In the genomic region with DNA sequence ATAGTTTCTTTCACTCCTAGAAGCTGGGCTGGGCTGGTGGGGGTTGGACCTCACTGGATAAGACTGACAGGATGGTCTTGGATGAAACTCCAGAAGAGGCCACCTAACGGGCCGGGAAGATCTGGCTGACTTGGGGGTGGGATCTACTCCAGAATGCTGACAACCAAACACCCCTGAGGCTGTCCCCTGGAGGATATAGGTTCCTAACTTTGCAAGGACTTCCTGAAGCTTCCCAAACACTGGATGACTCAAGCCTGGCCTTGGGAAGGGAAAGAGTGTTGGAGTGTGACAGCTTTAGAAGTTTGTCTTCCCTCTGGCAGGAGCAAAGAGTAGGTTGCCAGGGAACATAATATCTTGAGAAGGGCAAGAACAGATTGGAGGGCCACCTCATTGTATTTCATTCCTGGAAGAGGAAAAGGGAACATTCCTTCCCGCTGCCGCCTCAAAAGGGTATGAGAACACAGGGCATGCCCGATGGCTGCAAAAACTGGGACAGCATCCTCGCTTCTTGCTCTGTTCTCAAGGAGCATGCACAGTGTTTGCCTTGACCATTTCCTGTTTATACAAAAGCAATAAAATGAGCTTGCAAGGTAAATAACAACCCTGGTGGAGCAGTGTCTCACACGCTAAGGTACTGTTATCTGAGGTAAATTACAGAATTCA, we compare ENCODE assay signal across 12 cellular contexts. TPM values are rescaled to one million over a fixed set of nuclear protein-coding genes. Genes with fewer than 3 reads are reported as not detected.
A peak's percentile ranks its signal among the peaks of the same experiment; 100 is the strongest.
DNase-seq lines count a peak whose midpoint lies in the region; ATAC-seq, FAIRE-seq and TF ChIP-seq lines count a peak whose summit lies in the region.
"Had no signal": no experiment of that assay in that cellular context is flagged by ENCODE, and none has a peak within 500 bp of the region (broad histone marks: within the 10 kb centered on the region; RNA-seq: fewer than 3 reads in every experiment).

No MANE protein-coding gene starts in this region.

- H2BK20ac ChIP-seq in IMR-90 (ENCODE audit: low read depth, low read length) = peak overlapping the region; percentile 79

- H4K20me1 ChIP-seq in IMR-90 (ENCODE audit: insufficient read depth, low read length) (no peaks in the 10 kb centered on the region; the same call in 1 of the 2 replicates), K562 (replicated peaks; ENCODE audit: control insufficient read depth, insufficient read depth, low read length) (no peaks in the 10 kb centered on the region)

- H3K4me2 ChIP-seq in IMR-90 (ENCODE audit: low read depth, low read length) (peak overlapping the region; percentile 27), K562 (ENCODE audit: insufficient read depth, low read length) (no peak overlapping the region)

- POLR2A ChIA-PET in IMR-90 (lab: Charles Lee; ENCODE audit: unreplicated experiment) = interaction anchor here (0.5 to 0.7 kb wide), 4 partner anchors 10 to 300 kb away, joined by 3 to 5 read pairs (median 4); no protein-coding TSS in a partner anchor
- POLR2A ChIA-PET in K562 (lab: Yijun Ruan, JAX) = interaction anchor here (0.5 to 0.6 kb wide), 2 partner anchors 79 to 468 kb away, joined by 3 read pairs; partner anchors contain the start of gene COG8

- H3K79me2 ChIP-seq in K562 (ENCODE audit: control insufficient read depth, insufficient read depth, low read length) = no peaks in the 10 kb centered on the region

- TF ChIP-seq RAD21 in IMR-90 (IDR thresholded peaks at IDR 0.05; ENCODE audit: low read length) (no peak), K562 (CRISPR knock-in tag; conservative IDR thresholded peaks at IDR 0.05 in 1 of 2, IDR thresholded peaks at IDR 0.05 in 1 of 2) (no peak)

- peak overlapping the region; percentile 19; the same call in 1 of the 2 replicates for H4K5ac ChIP-seq in IMR-90 (ENCODE audit: low read depth, low read length)

- no peaks in the 10 kb centered on the region for H3K79me1 ChIP-seq in IMR-90 (ENCODE audit: low read depth in 1 of 2, low read length in 2 of 2)

- peak overlapping the region; percentile 62 for H2BK120ac ChIP-seq in IMR-90 (ENCODE audit: low read depth, low read length)

- H4K8ac ChIP-seq in IMR-90 (ENCODE audit: low read depth in 2 of 2, low read length in 2 of 2) = peak overlapping the region in 1 of 2 experiments; percentile 24; a peak in 2 of 4 replicates

- H3K9ac ChIP-seq in IMR-90 (ENCODE audit: low read depth, low read length) (no peak overlapping the region), K562 (ENCODE audit: insufficient read depth in 1 of 2, low read depth in 2 of 2, low read length in 2 of 2) (peak overlapping the region in 1 of 2 experiments; percentile 1; a peak in 1 of 4 replicates)

- H3K23ac ChIP-seq in IMR-90 (ENCODE audit: low read depth, low read length) = peak overlapping the region; percentile 82; the same call in 1 of the 2 replicates

- peak overlapping the region; percentile 20; the same call in 1 of the 3 replicates for H2BK15ac ChIP-seq in IMR-90 (ENCODE audit: low read depth, low read length)

- dilution Hi-C loops in IMR-90 (cut with HindIII; ENCODE audit: low sequenced_read_pairs, unreplicated experiment) = no loop called here

- peak overlapping the region; percentile 26; the same call in 1 of the 2 replicates for H3K56ac ChIP-seq in IMR-90 (ENCODE audit: extremely low read depth, insufficient read depth, low read length)

- intact Hi-C loops in IMR-90 (cut with micrococcal nuclease) = no loop called here
- intact Hi-C loops in K562 (cut with micrococcal nuclease) = no loop called here
- intact Hi-C loops in lower leg skin (cut with DNase I; ENCODE audit: low total_unique reads) = no loop called here

- H3K36me3 ChIP-seq in IMR-90 (ENCODE audit: control insufficient read depth, insufficient read depth, low read length) = no peaks in the 10 kb centered on the region
- no peaks in the 10 kb centered on the region for H3K36me3 ChIP-seq in K562 (ENCODE audit: control insufficient read depth, insufficient read depth, low read length)
- H3K36me3 ChIP-seq in MG63 = no peaks in the 10 kb centered on the region

- in situ Hi-C loops in IMR-90 (cut with MboI; ENCODE audit: low sequenced_read_pairs) = no loop called here
- in situ Hi-C loops in K562 (cut with MboI) = no loop called here

- TF ChIP-seq CTCF in IMR-90 (conservative IDR thresholded peaks at IDR 0.05; ENCODE audit: low read depth, low read length) (no peak), K562 (IDR thresholded peaks at IDR 0.05 in 2 of 3, conservative IDR thresholded peaks at IDR 0.05 in 1 of 3; ENCODE audit: insufficient read depth in 2 of 3, low read depth in 1 of 3, low read length in 3 of 3) (no peak), lower leg skin (IDR thresholded peaks at IDR 0.05) (no peak)

- no TSS peak for BruUV-seq in IMR-90 (replicated peaks; lab: Mats Ljungman, UMichigan)
- BruUV-seq in K562 (replicated peaks; lab: Mats Ljungman, UMichigan) = no TSS peak

- peak overlapping the region; percentile 81 for H3K14ac ChIP-seq in IMR-90 (replicated peaks; ENCODE audit: low read depth, low read length)

- no peak overlapping the region for H2AK9ac ChIP-seq in IMR-90 (replicated peaks; ENCODE audit: low read depth, low read length, poor library complexity)

- peaks cover 6% of the 10 kb centered on the region for H3K4me1 ChIP-seq in IMR-90 (ENCODE audit: control insufficient read depth, insufficient read depth, low read length)
- H3K4me1 ChIP-seq in K562 (replicated peaks in 1 of 2; ENCODE audit: control insufficient read depth in 2 of 2, insufficient read depth in 2 of 2, low read length in 2 of 2) = no peaks in the 10 kb centered on the region; a peak in 1 of 5 replicates

- peak overlapping the region; percentile 49; the same call in 1 of the 2 replicates for H4K91ac ChIP-seq in IMR-90 (ENCODE audit: insufficient read depth, low read depth, low read length)

- H3K9me1 ChIP-seq in IMR-90 (ENCODE audit: insufficient read depth, low read length) (peaks cover 4% of the 10 kb centered on the region; the same call in 1 of the 2 replicates), K562 (ENCODE audit: control insufficient read depth, insufficient read depth, low read length) (no peaks in the 10 kb centered on the region)

- TF ChIP-seq EP300 in K562 (IDR thresholded peaks at IDR 0.05; ENCODE audit: low read length) = no peak

- 25% methylated on average over 3 of the region's 7 CpGs; no CpG with 5 or more reads in 1 of the 2 experiments for WGBS in IMR-90 (ENCODE audit: extremely low coverage in 2 of 2, insufficient read length in 1 of 2), 2 experiments
- 42% methylated on average over 7 of the region's 7 CpGs for whole genome bisulfite sequencing in K562 (ENCODE audit: insufficient coverage, low coverage, missing lambda C conversion rate)
- WGBS in lower leg skin, 2 donors = 49 to 55% methylated on average over 7 of the region's 7 CpGs

- H3K9me3 ChIP-seq in IMR-90 (ENCODE audit: control insufficient read depth, insufficient read depth, low read length) = no peaks in the 10 kb centered on the region
- H3K9me3 ChIP-seq in K562 (replicated peaks; ENCODE audit: control insufficient read depth, insufficient read depth, low read depth, low read length) = no peaks in the 10 kb centered on the region
- H3K9me3 ChIP-seq in MG63 = no peaks in the 10 kb centered on the region

- FAIRE-seq in K562 (lab: Jason Lieb, UNC) = no peak
- FAIRE-seq: islet of Langerhans had no signal

- peak overlapping the region; percentile 4 for H2BK5ac ChIP-seq in IMR-90 (ENCODE audit: low read depth, low read length, poor library complexity, severe bottlenecking)

- H3K27me3 ChIP-seq in IMR-90 (ENCODE audit: control insufficient read depth, insufficient read depth, low read length) (no peaks in the 10 kb centered on the region), K562 (ENCODE audit: control insufficient read depth in 2 of 2, insufficient read depth in 2 of 2, low read length in 2 of 2) (no peaks in the 10 kb centered on the region), MG63 (no peaks in the 10 kb centered on the region)

- peak overlapping the region; percentile 26 for H3K4ac ChIP-seq in IMR-90 (ENCODE audit: low read depth, low read length)

- peak overlapping the region; percentile 45 for H3K18ac ChIP-seq in IMR-90 (ENCODE audit: low read depth, low read length)

- H3K27ac ChIP-seq in IMR-90 (ENCODE audit: insufficient read depth, low read length) = peak overlapping the region; percentile 34
- no peak overlapping the region for H3K27ac ChIP-seq in K562 (ENCODE audit: extremely low read depth, low read depth, low read length)

- ATAC-seq in IMR-90 (ENCODE audit: low read depth) (peak; percentile 81), K562 (peak; percentile 51), GM19395 (IDR thresholded peaks at IDR 0.05; ENCODE audit: unreplicated experiment) (no peak)

- CTCF ChIA-PET in IMR-90 (lab: Yijun Ruan, JAX) = interaction anchor here (0.6 to 1.5 kb wide), 5 partner anchors 13 to 47 kb away, joined by 3 to 4 read pairs (median 3); no protein-coding TSS in a partner anchor
- CTCF ChIA-PET in K562 (lab: Yijun Ruan, JAX; ENCODE audit: low intra/inter-chr PET ratio) = no interaction called here

- H2AK5ac ChIP-seq in IMR-90 (ENCODE audit: low read depth, low read length) = 0 out of 2 replicates have a peak overlapping the region, but pooled peaks have one; percentile 0

- H2AFZ ChIP-seq in IMR-90 (replicated peaks; ENCODE audit: low read length, poor library complexity) (peak overlapping the region; percentile 19), K562 (ENCODE audit: low read depth, low read length) (peak overlapping the region; percentile 75)

- no peak overlapping the region for H3K4me3 ChIP-seq in IMR-90 (ENCODE audit: insufficient read depth, low read depth, low read length)
- no peak overlapping the region for H3K4me3 ChIP-seq in K562
- H3K4me3 ChIP-seq in MG63 = no peak overlapping the region
- H3K4me3 ChIP-seq in lower leg skin (ENCODE audit: low read depth, poor library complexity, severe bottlenecking) = no peak overlapping the region

- no peak for TF ChIP-seq POLR2A in IMR-90 (IDR thresholded peaks at IDR 0.05; ENCODE audit: low read depth, low read length)
- no peak for TF ChIP-seq POLR2A in K562 (conservative IDR thresholded peaks at IDR 0.05)
- no peak for TF ChIP-seq POLR2A in lower leg skin (IDR thresholded peaks at IDR 0.05)

- no peak for DNase-seq in IMR-90
- no peak for DNase-seq in K562 (ENCODE audit: extremely low read depth in 1 of 4, low spot score in 3 of 4)
- DNase-seq in iPS-NIHi7 (ENCODE audit: extremely low spot score) = peak; percentile 55
- peak; percentile 12 for DNase-seq in stimulated activated CD8-positive, alpha-beta memory T cell treated with anti-CD3 and anti-CD28 coated beads, Interleukin-4, amount 100 ng/mL, for 48 hours
- DNase-seq in inferior parietal cortex (ENCODE audit: extremely low spot score) = no peak
- DNase-seq in MG63 = no peak
- DNase-seq in lower leg skin (ENCODE audit: low spot score in 2 of 2) = no peak
- DNase-seq: activated naive CD8-positive, alpha-beta T cell treated with anti-CD3 and anti-CD28 coated beads for 36 hours; NCI-H1105 treated with DMSO at 0.1 percent for 48 hours; stimulated activated CD4-positive, alpha-beta T cell treated with anti-CD3 and anti-CD28 coated beads, Interleukin-4, amount 100 ng/mL, for 1 hour had no signal

RNA-seq across cellular contexts. Expression of gene CYB5B, which starts 6.8 kb away (rescaled TPM):
- total RNA-seq in IMR-90 (2012; rRNA removed) (102 and 106 TPM in 2 replicates), K562 (2014; rRNA removed) (29.9 and 69.7 TPM in 2 replicates), K562 (2014; rRNA removed; fragmentation: Illumina TruSeq; extraction: Trizol) (133 and 137 TPM in 2 replicates), K562 (2015; rRNA removed; fragmentation: Illumina TruSeq; extraction: Trizol) (98.0 and 101 TPM in 2 replicates), K562 (2021) (103 and 107 TPM in 2 replicates), lower leg skin (10 to 100 TPM; 22.3 to 34.5 (median 25.9) TPM)
- polyA plus RNA-seq in IMR-90 (2012; rRNA removed) (76.1 and 100 TPM in 2 replicates), K562 (2011; rRNA removed) (196 and 274 TPM in 2 replicates), K562 (2014; fragmentation: Illumina TruSeq; extraction: Trizol) (167 and 198 TPM in 2 replicates), K562 (2014; fragmentation: Nextera tagmentation; extraction: Ambion mirVana) (100 to 1,000 TPM; 136 to 198 TPM), K562 (2014; rRNA removed) (75.6 and 98.3 TPM in 2 replicates)
- polyA plus RNA-seq in IMR-90 (2012; cell fraction: cytosol; rRNA removed) = 10.7 and 23.7 TPM in 2 replicates
- 7.0 and 46.0 TPM in 2 replicates for polyA plus RNA-seq in IMR-90 (2012; cell fraction: nucleus; rRNA removed; ENCODE audit: low replicate concordance)
- total RNA-seq in K562 (2011; cell fraction: chromatin; rRNA removed; ENCODE audit: low replicate concordance) = 46.6 and 100 TPM in 2 replicates
- total RNA-seq in K562 (2011; cell fraction: nucleolus; rRNA removed) = 19.2 and 28.7 TPM in 2 replicates
- 61.2 and 107 TPM in 2 replicates for total RNA-seq in K562 (2011; cell fraction: nucleoplasm; rRNA removed)
- 134 and 189 TPM in 2 replicates for polyA plus RNA-seq in K562 (2011; cell fraction: cytosol; rRNA removed)
- 41.9 and 62.4 TPM in 2 replicates for polyA plus RNA-seq in K562 (2011; cell fraction: nucleus; rRNA removed)
- 83.3 and 92.2 TPM in 2 replicates for polyA plus RNA-seq in K562 (2012)
- 158 and 175 TPM in 2 replicates for polyA minus RNA-seq in K562 (2011; rRNA and poly(A)+ RNA removed)
- polyA minus RNA-seq in K562 (2011; cell fraction: cytosol; rRNA and poly(A)+ RNA removed) = 36.2 and 49.2 TPM in 2 replicates
- 18.0 and 42.0 TPM in 2 replicates for polyA minus RNA-seq in K562 (2011; cell fraction: nucleus; rRNA and poly(A)+ RNA removed)
- total RNA-seq in MG63 (2014; rRNA removed; shearing (Covaris generic); ENCODE audit: low replicate concordance) = 45.2 and 48.9 TPM in 2 replicates

RNA-seq across cellular contexts. Expression of gene TERF2, which starts 31.9 kb away (rescaled TPM):
- total RNA-seq in IMR-90 (2012; rRNA removed) (9.0 and 9.2 TPM in 2 replicates), K562 (2014; rRNA removed) (12.9 and 16.4 TPM in 2 replicates), K562 (2014; rRNA removed; fragmentation: Illumina TruSeq; extraction: Trizol) (18.5 and 18.6 TPM in 2 replicates), K562 (2015; rRNA removed; fragmentation: Illumina TruSeq; extraction: Trizol) (17.9 and 22.4 TPM in 2 replicates), K562 (2021) (33.5 and 38.3 TPM in 2 replicates), lower leg skin (10 to 100 TPM; 12.4 to 24.2 (median 19.0) TPM)
- polyA plus RNA-seq in IMR-90 (2012; rRNA removed) (13.8 and 15.2 TPM in 2 replicates), K562 (2011; rRNA removed) (28.8 and 30.7 TPM in 2 replicates), K562 (2014; fragmentation: Illumina TruSeq; extraction: Trizol) (44.1 and 56.6 TPM in 2 replicates), K562 (2014; fragmentation: Nextera tagmentation; extraction: Ambion mirVana) (10 to 100 TPM; 15.0 to 18.1 TPM), K562 (2014; rRNA removed) (21.8 and 24.6 TPM in 2 replicates)
- polyA plus RNA-seq in IMR-90 (2012; cell fraction: cytosol; rRNA removed) = 9.0 and 9.2 TPM in 2 replicates
- polyA plus RNA-seq in IMR-90 (2012; cell fraction: nucleus; rRNA removed; ENCODE audit: low replicate concordance) = 4.3 and 11.3 TPM in 2 replicates
- total RNA-seq in K562 (2011; cell fraction: chromatin; rRNA removed; ENCODE audit: low replicate concordance) = 55.4 and 66.2 TPM in 2 replicates
- total RNA-seq in K562 (2011; cell fraction: nucleolus; rRNA removed) = 28.7 and 33.7 TPM in 2 replicates
- 38.4 and 44.9 TPM in 2 replicates for total RNA-seq in K562 (2011; cell fraction: nucleoplasm; rRNA removed)
- polyA plus RNA-seq in K562 (2011; cell fraction: cytosol; rRNA removed) = 15.9 and 17.2 TPM in 2 replicates
- 18.4 and 18.6 TPM in 2 replicates for polyA plus RNA-seq in K562 (2011; cell fraction: nucleus; rRNA removed)
- 25.1 and 43.3 TPM in 2 replicates for polyA plus RNA-seq in K562 (2012)
- polyA minus RNA-seq in K562 (2011; rRNA and poly(A)+ RNA removed) = 31.2 and 33.8 TPM in 2 replicates
- polyA minus RNA-seq in K562 (2011; cell fraction: cytosol; rRNA and poly(A)+ RNA removed) = 31.9 and 37.7 TPM in 2 replicates
- 9.7 and 17.2 TPM in 2 replicates for polyA minus RNA-seq in K562 (2011; cell fraction: nucleus; rRNA and poly(A)+ RNA removed)
- total RNA-seq in MG63 (2014; rRNA removed; shearing (Covaris generic); ENCODE audit: low replicate concordance) = 12.3 and 30.7 TPM in 2 replicates

Comparison
In these comparisons a context has a peak if more than half of its experiments do, and no peak if none do; other contexts are left out.
1. DNase-seq: peak in iPS-NIHi7 (single experiment) and stimulated activated CD8-positive, alpha-beta memory T cell treated with anti-CD3 and anti-CD28 coated beads, Interleukin-4, amount 100 ng/mL, for 48 hours (single experiment); none in IMR-90 (single experiment), K562 (0 of 4), inferior parietal cortex (single experiment), MG63 (single experiment) and lower leg skin (0 of 2).